8 cellular contexts compared by ENCODE assay signal in the genomic region with DNA sequence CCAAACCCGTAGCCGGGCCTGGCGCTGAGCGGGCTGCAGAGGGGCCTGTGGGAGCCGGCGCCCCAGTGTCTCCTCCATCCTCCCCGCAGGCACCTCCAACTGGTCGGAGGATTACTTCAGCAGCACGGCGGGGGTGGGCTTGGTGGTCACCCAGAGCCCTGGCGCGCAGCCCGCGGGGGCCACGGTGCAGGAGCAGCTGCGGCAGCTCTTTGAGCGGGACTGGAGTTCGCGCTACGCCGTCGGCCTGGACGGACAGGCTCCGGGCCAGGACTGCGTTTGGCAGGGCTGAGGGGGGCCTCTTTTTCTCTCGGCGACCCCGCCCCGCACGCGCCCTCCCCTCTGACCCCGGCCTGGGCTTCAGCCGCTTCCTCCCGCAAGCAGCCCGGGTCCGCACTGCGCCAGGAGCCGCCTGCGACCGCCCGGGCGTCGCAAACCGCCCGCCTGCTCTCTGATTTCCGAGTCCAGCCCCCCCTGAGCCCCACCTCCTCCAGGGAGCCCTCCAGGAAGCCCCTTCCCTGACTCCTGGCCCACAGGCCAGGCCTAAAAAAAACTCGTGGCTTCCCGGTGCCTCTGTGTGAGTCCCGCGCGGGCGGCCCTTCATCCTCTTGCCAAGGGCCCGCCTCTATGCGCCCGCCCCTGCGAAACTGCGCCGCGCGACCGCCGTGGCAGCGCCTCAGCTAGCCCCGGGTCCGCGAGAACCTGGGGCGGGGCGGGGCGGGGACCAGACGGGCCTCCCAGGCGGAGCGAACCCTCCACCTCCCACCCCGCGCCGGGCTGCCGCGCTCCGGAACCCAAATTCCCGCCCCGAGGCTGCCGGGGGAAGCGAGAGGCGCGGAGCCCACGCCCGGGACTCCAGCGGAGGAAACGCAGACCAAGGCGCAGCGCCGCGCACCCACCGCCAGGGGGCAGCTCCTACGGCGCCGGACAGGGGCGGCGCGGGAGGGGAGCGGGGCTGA. TPM values are rescaled to one million over a fixed set of nuclear protein-coding genes. Genes with fewer than 3 reads are reported as not detected.
DNase-seq lines count a peak whose midpoint lies in the region; ATAC-seq and TF ChIP-seq lines count a peak whose summit lies in the region.

No MANE protein-coding gene starts in this region.

- H3K27ac ChIP-seq in Karpas-422 (ENCODE audit: low read length): no peak overlapping the region
- H3K27ac ChIP-seq in suprapubic skin: no peak overlapping the region

- no peak overlapping the region for H2AFZ ChIP-seq in Karpas-422 (ENCODE audit: low read length)

- H3K79me2 ChIP-seq in Karpas-422 (ENCODE audit: low read length): no peaks in the 10 kb centered on the region

- H3K36me3 ChIP-seq in Karpas-422 (ENCODE audit: insufficient read depth, low read length): peaks cover 22% of the 10 kb centered on the region
- H3K36me3 ChIP-seq in suprapubic skin: peaks cover 6% of the 10 kb centered on the region

- H4K20me1 ChIP-seq in Karpas-422 (ENCODE audit: insufficient read depth, low read depth, low read length): peaks cover 55% of the 10 kb centered on the region

- H3K4me3 ChIP-seq in Karpas-422 (ENCODE audit: low read length): no peak overlapping the region
- peak overlapping the region; percentile 59 for H3K4me3 ChIP-seq in suprapubic skin

- in situ Hi-C loops in SK-MEL-5 (cut with HindIII; ENCODE audit: low pct_unique_long_range_greater_than_20kb, low sequenced_read_pairs): no loop called here

- H3K9me3 ChIP-seq in Karpas-422 (ENCODE audit: low read length) (no peaks in the 10 kb centered on the region), suprapubic skin (no peaks in the 10 kb centered on the region)

- peaks cover 7% of the 10 kb centered on the region for H3K4me1 ChIP-seq in Karpas-422 (ENCODE audit: low read length)
- H3K4me1 ChIP-seq in suprapubic skin: peaks cover 26% of the 10 kb centered on the region

- peak; percentile 81 for ATAC-seq in omental fat pad (ENCODE audit: low FRiP score)

- H3K9me2 ChIP-seq in Karpas-422 (replicated peaks; ENCODE audit: insufficient read depth, low read length): no peaks in the 10 kb centered on the region

- DNase-seq in NCI-H1417 (lab: John Stamatoyannopoulos, UW): peak; percentile 71 to 78 (median 77)
- no peak for DNase-seq in NCI-H1417 treated with DMSO at 0.1 percent for 48 hours (lab: John Stamatoyannopoulos, UW)
- DNase-seq in Karpas-422: peak; percentile 94
- peak; percentile 81 for DNase-seq in SK-MEL-5 (ENCODE audit: low read depth, low spot score)
- peak; percentile 74 to 94 (median 83) for DNase-seq in activated naive CD4-positive, alpha-beta T cell (lab: John Stamatoyannopoulos, UW)
- peak; percentile 43 for DNase-seq in globus pallidus (ENCODE audit: low spot score)
- peak; percentile 35 for DNase-seq in omental fat pad (ENCODE audit: low spot score)
- peak; percentile 88 to 93 for DNase-seq in suprapubic skin (ENCODE audit: low spot score in 2 of 2)

- TF ChIP-seq EP300 in suprapubic skin (IDR thresholded peaks at IDR 0.05): no peak

- H3K9ac ChIP-seq in Karpas-422 (ENCODE audit: low read length): no peak overlapping the region

- TF ChIP-seq POLR2A in suprapubic skin (IDR thresholded peaks at IDR 0.05): no peak

- TF ChIP-seq CTCF in omental fat pad (IDR thresholded peaks at IDR 0.05) (peak in 1 of 3 donors; percentile 40), suprapubic skin (IDR thresholded peaks at IDR 0.05) (peak in 1 of 2 donors; percentile 96)

- no CpG with 5 or more reads among the region's 100 CpGs for WGBS in suprapubic skin

- no peaks in the 10 kb centered on the region for H3K27me3 ChIP-seq in Karpas-422 (ENCODE audit: low read length)
- no peaks in the 10 kb centered on the region for H3K27me3 ChIP-seq in suprapubic skin

- peak overlapping the region; percentile 52 for H3K4me2 ChIP-seq in Karpas-422 (ENCODE audit: low read depth, low read length, poor library complexity, severe bottlenecking)

RNA-seq across cellular contexts. Expression of a gene that starts 8.3 kb away (rescaled TPM):
- 146 and 265 TPM in 2 replicates for total RNA-seq in Karpas-422 (2014; rRNA removed; shearing (Covaris generic); ENCODE audit: low replicate concordance)
- total RNA-seq in SK-MEL-5 (2014; rRNA removed; shearing (Covaris generic)): not detected in 2 replicates
- polyA plus RNA-seq in SK-MEL-5 (2015; cell fraction: cytosol; rRNA removed): 1.0 TPM in 1 of 2 replicates, not detected in the other
- 0.09 and 0.11 TPM in 2 replicates for polyA plus RNA-seq in SK-MEL-5 (2015; cell fraction: nucleus; rRNA removed)
- total RNA-seq in omental fat pad (under 1 TPM in 3 of 4 donors, not detected in 1; under 0.01 to 0.37 (median 0.16) TPM), suprapubic skin (under 1 TPM in 1 of 4 donors, not detected in 3; 0.16 TPM)

RNA-seq across cellular contexts. Expression of a gene that starts 45.2 kb away (rescaled TPM):
- under 0.01 TPM in 1 of 2 replicates, not detected in the other for total RNA-seq in Karpas-422 (2014; rRNA removed; shearing (Covaris generic); ENCODE audit: low replicate concordance)
- total RNA-seq in SK-MEL-5 (2014; rRNA removed; shearing (Covaris generic)): 12.3 and 13.3 TPM in 2 replicates
- polyA plus RNA-seq in SK-MEL-5 (2015; cell fraction: cytosol; rRNA removed): 5.8 and 8.0 TPM in 2 replicates
- 97.1 and 159 TPM in 2 replicates for polyA plus RNA-seq in SK-MEL-5 (2015; cell fraction: nucleus; rRNA removed)
- total RNA-seq in omental fat pad (10 to 100 TPM; 18.6 to 44.5 (median 34.2) TPM), suprapubic skin (100 to 1,000 TPM; 829 to 975 (median 858) TPM)

RNA-seq across cellular contexts. Expression of a gene that starts 52.6 kb away (rescaled TPM):
- total RNA-seq in Karpas-422 (2014; rRNA removed; shearing (Covaris generic); ENCODE audit: low replicate concordance): 9.4 and 14.5 TPM in 2 replicates
- total RNA-seq in SK-MEL-5 (2014; rRNA removed; shearing (Covaris generic)): 11.8 and 13.6 TPM in 2 replicates
- 14.5 and 15.6 TPM in 2 replicates for polyA plus RNA-seq in SK-MEL-5 (2015; cell fraction: cytosol; rRNA removed)
- polyA plus RNA-seq in SK-MEL-5 (2015; cell fraction: nucleus; rRNA removed): 62.7 and 72.5 TPM in 2 replicates
- total RNA-seq in omental fat pad (1 to 10 TPM; 2.5 to 6.1 (median 3.3) TPM), suprapubic skin (10 to 100 TPM in 2 of 4 donors, 1 to 10 TPM in 2; 6.3 to 10.9 (median 9.1) TPM)

Comparison
In these comparisons a context has a peak if more than half of its experiments do, and no peak if none do; other contexts are left out.
1. RNA of a gene that starts 8.3 kb away (total RNA-seq): 146 to 265 TPM in Karpas-422; 0.16 TPM in suprapubic skin, under 0.01 to 0.37 TPM in omental fat pad and not detected in SK-MEL-5; every median in the first group is over 10 times any median in the second.
2. RNA of a gene that starts 45.2 kb away (total RNA-seq): 829 to 975 TPM in suprapubic skin; 18.6 to 44.5 TPM in omental fat pad, 12.3 to 13.3 TPM in SK-MEL-5 and under 0.01 TPM in Karpas-422; every median in the first group is over 10 times any median in the second.